ENCODE assay signal across 8 cellular contexts in genomic region chr16:3457434-3458252, GRCh38. TPM values are rescaled to one million over a fixed set of nuclear protein-coding genes. Genes with fewer than 3 reads are reported as not detected.
DNase-seq lines count a peak whose midpoint lies in the region; ATAC-seq and TF ChIP-seq lines count a peak whose summit lies in the region.

No MANE protein-coding gene starts in this region.

- H3K4me1 Mint-ChIP-seq in endodermal cell, result peaks cover 36% of the 10 kb centered on the region

- peak overlapping the region; percentile 94 for H3K4me3 Mint-ChIP-seq in endodermal cell

- no peaks in the 10 kb centered on the region for H3K27me3 Mint-ChIP-seq in endodermal cell (ENCODE audit: insufficient read depth)

- peak overlapping the region; percentile 90 for H3K27ac Mint-ChIP-seq in endodermal cell

- peak overlapping the region; percentile 96 for H3K4me3 ChIP-seq in endodermal cell (ENCODE audit: low read length)

- ATAC-seq in GM21367 (IDR thresholded peaks at IDR 0.05; ENCODE audit: unreplicated experiment), result peak; percentile 68

- no peaks in the 10 kb centered on the region for H3K27me3 ChIP-seq in endodermal cell (ENCODE audit: control insufficient read depth, insufficient read depth, low read length, poor library complexity, severe bottlenecking)

- H3K36me3 ChIP-seq in endodermal cell (ENCODE audit: control insufficient read depth, insufficient read depth, low read length), result no peaks in the 10 kb centered on the region

- peak overlapping the region; percentile 93 for H3K9ac ChIP-seq in endodermal cell (ENCODE audit: extremely low read depth, low read length, poor library complexity, severe bottlenecking)

- no peaks in the 10 kb centered on the region for H3K36me3 Mint-ChIP-seq in endodermal cell (ENCODE audit: low read depth)

- H3K27ac ChIP-seq in endodermal cell (ENCODE audit: low read depth, low read length), result peak overlapping the region; percentile 88

- DNase-seq in D341Med (ENCODE audit: low spot score) (peak; percentile 99), HT1080 (ENCODE audit: low read depth) (peak; percentile 84), NOMO-1 (lab: John Stamatoyannopoulos, UW; ENCODE audit: unreplicated experiment in 2 of 2) (peak; percentile 83 to 90), endodermal cell (peak; percentile 96), midbrain (lab: John Stamatoyannopoulos, UW) (peak; percentile 91)
- DNase-seq in activated CD8-positive, alpha-beta memory T cell treated with anti-CD3 and anti-CD28 coated beads, Interleukin-2, amount 50 U/mL, for 24 hours (ENCODE audit: extremely low read depth), result peak; percentile 60
- DNase-seq in stimulated activated CD8-positive, alpha-beta memory T cell treated with anti-CD3 and anti-CD28 coated beads, Interleukin-15, amount 100 ng/mL, for 48 hours (ENCODE audit: low read depth in 2 of 2), result peak; percentile 84 to 87

- no peaks in the 10 kb centered on the region for H3K9me3 ChIP-seq in endodermal cell (ENCODE audit: control insufficient read depth, low read length)

- no peaks in the 10 kb centered on the region for H3K9me3 Mint-ChIP-seq in endodermal cell

- WGBS in endodermal cell (ENCODE audit: insufficient coverage in 1 of 2, insufficient read length in 1 of 2), 2 experiments, result 2 to 31% methylated on average over 10 to 83 of the region's 83 CpGs

- H3K4me1 ChIP-seq in endodermal cell (ENCODE audit: control insufficient read depth, insufficient read depth, low read length), result peaks cover 7% of the 10 kb centered on the region

- peak; percentile 68 for TF ChIP-seq CTCF in endodermal cell (conservative IDR thresholded peaks at IDR 0.05)

RNA-seq across cellular contexts. Expression of gene NAA60, which starts 14.2 kb away (rescaled TPM):
- total RNA-seq in HT1080 (2014; rRNA removed; shearing (Covaris generic)), result 11.9 and 23.5 TPM in 2 replicates
- 53.8 and 54.1 TPM in 2 replicates for polyA plus RNA-seq in HT1080 (2015; cell fraction: cytosol; rRNA removed)
- 36.7 and 47.0 TPM in 2 replicates for polyA plus RNA-seq in HT1080 (2015; cell fraction: nucleus; rRNA removed)
- total RNA-seq in endodermal cell, result 10 to 100 TPM; 54.5 to 61.8 TPM
- polyA plus RNA-seq in endodermal cell (2013, experiment 1 of 2), result 47.2 TPM
- polyA plus RNA-seq in endodermal cell (2013, experiment 2 of 2), result 44.7 TPM

RNA-seq across cellular contexts. Expression of gene ZNF597, which starts 14.3 kb away (rescaled TPM):
- 1.4 and 2.1 TPM in 2 replicates for total RNA-seq in HT1080 (2014; rRNA removed; shearing (Covaris generic))
- 1.2 and 1.5 TPM in 2 replicates for polyA plus RNA-seq in HT1080 (2015; cell fraction: cytosol; rRNA removed)
- 2.6 and 2.9 TPM in 2 replicates for polyA plus RNA-seq in HT1080 (2015; cell fraction: nucleus; rRNA removed)
- total RNA-seq in endodermal cell, result 1 to 10 TPM; 2.0 to 3.1 TPM
- polyA plus RNA-seq in endodermal cell (2013, experiment 1 of 2), result 2.4 TPM
- 2.2 TPM for polyA plus RNA-seq in endodermal cell (2013, experiment 2 of 2)

RNA-seq across cellular contexts. Expression of gene C16orf90, which starts 37.6 kb away (rescaled TPM):
- not detected in 2 replicates for total RNA-seq in HT1080 (2014; rRNA removed; shearing (Covaris generic))
- polyA plus RNA-seq in HT1080 (2015; cell fraction: cytosol; rRNA removed), result not detected in 2 replicates
- not detected in 2 replicates for polyA plus RNA-seq in HT1080 (2015; cell fraction: nucleus; rRNA removed)
- not detected for total RNA-seq in endodermal cell
- polyA plus RNA-seq in endodermal cell (2013, experiment 1 of 2), result not detected
- polyA plus RNA-seq in endodermal cell (2013, experiment 2 of 2), result not detected

RNA-seq across cellular contexts. Expression of gene CLUAP1, which starts 43.2 kb away (rescaled TPM):
- total RNA-seq in HT1080 (2014; rRNA removed; shearing (Covaris generic)), result 8.7 and 14.2 TPM in 2 replicates
- polyA plus RNA-seq in HT1080 (2015; cell fraction: cytosol; rRNA removed), result 17.0 and 20.6 TPM in 2 replicates
- polyA plus RNA-seq in HT1080 (2015; cell fraction: nucleus; rRNA removed), result 21.7 and 22.3 TPM in 2 replicates
- 10 to 100 TPM; 27.4 to 36.8 TPM for total RNA-seq in endodermal cell
- 34.2 TPM for polyA plus RNA-seq in endodermal cell (2013, experiment 1 of 2)
- polyA plus RNA-seq in endodermal cell (2013, experiment 2 of 2), result 22.5 TPM

RNA-seq across cellular contexts. Expression of gene ZNF174, which starts 56.6 kb away (rescaled TPM):
- 9.7 and 15.1 TPM in 2 replicates for total RNA-seq in HT1080 (2014; rRNA removed; shearing (Covaris generic))
- 11.4 and 15.0 TPM in 2 replicates for polyA plus RNA-seq in HT1080 (2015; cell fraction: cytosol; rRNA removed)
- polyA plus RNA-seq in HT1080 (2015; cell fraction: nucleus; rRNA removed), result 17.7 and 20.1 TPM in 2 replicates
- 10 to 100 TPM; 11.0 to 13.5 TPM for total RNA-seq in endodermal cell
- polyA plus RNA-seq in endodermal cell (2013, experiment 1 of 2), result 11.5 TPM
- 12.8 TPM for polyA plus RNA-seq in endodermal cell (2013, experiment 2 of 2)

Comparison
In these comparisons a context has a peak if more than half of its experiments do, and no peak if none do; other contexts are left out.
1. Peak in every context shown above with its lines: DNase-seq, ATAC-seq, H3K4me3 ChIP-seq and H3K27ac ChIP-seq.